ENCODE assay signal across 9 cellular contexts in the genomic region with DNA sequence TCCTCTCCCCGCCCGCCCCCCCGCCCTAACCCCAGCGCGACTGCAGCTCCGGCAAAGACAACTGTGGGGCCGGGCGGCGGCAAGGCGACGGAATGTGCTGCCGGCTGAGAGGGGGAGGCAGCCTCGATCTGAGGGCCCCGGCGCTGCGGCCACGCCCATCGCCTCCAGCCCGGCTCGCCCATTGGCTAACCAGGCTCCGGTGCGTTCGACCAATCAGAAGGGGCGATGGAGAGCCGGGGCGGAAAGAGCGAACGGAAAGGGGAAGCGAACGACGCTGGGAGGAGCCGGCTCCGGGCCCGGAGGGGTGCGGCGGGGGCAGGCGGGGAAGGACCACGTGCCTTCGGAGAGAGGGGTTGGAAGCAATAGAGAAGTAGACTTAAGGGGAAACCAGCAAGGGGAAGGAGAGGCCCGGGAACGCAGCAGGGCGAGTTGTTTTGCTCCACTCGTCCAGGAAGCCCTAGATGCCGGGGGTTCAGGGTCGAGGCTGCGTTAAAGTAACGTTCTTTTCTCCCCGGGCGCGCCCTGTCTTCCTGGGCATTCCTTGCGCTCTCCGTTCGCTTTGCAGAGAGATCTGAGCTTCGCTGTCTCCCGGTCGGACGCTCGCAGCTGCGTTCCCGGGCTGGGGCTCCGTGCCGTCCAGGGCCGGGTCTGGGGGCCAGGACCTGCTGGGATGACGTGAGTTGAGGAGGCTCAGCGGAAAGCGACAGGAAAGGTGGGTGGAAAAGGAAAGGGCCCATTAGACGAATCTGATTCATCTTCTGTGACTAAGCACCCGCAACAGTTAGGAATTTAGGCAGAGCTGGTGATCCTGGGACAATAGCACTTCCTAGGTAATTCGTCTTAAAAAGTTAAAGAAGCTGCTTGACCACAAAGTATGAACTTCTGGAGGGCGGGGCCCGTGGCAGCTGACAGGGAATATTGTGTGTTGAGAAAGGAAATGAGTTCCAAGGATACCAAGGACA. TPM values are rescaled to one million over a fixed set of nuclear protein-coding genes. Genes with fewer than 3 reads are reported as not detected.
DNase-seq lines count a peak whose midpoint lies in the region; ATAC-seq, FAIRE-seq and TF ChIP-seq lines count a peak whose summit lies in the region.
"Had no signal": no experiment of that assay in that cellular context is flagged by ENCODE, and none has a peak within 500 bp of the region (broad histone marks: within the 10 kb centered on the region; RNA-seq: fewer than 3 reads in every experiment).

A gene with protein sequence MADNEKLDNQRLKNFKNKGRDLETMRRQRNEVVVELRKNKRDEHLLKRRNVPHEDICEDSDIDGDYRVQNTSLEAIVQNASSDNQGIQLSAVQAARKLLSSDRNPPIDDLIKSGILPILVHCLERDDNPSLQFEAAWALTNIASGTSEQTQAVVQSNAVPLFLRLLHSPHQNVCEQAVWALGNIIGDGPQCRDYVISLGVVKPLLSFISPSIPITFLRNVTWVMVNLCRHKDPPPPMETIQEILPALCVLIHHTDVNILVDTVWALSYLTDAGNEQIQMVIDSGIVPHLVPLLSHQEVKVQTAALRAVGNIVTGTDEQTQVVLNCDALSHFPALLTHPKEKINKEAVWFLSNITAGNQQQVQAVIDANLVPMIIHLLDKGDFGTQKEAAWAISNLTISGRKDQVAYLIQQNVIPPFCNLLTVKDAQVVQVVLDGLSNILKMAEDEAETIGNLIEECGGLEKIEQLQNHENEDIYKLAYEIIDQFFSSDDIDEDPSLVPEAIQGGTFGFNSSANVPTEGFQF (minus strand): TSS at position 130 of the 962 bp plus-strand sequence. CDS start 289 bp downstream, outside the sequence.

- ATAC-seq in GM19043 (IDR thresholded peaks at IDR 0.05; ENCODE audit: low read depth, unreplicated experiment) (peak; percentile 90), HG03378 (IDR thresholded peaks at IDR 0.05; ENCODE audit: unreplicated experiment) (peak; percentile 87)

- peaks cover 8% of the 10 kb centered on the region for H4K20me1 ChIP-seq in keratinocyte (ENCODE audit: control insufficient read depth, extremely low read depth, insufficient read depth, low read length)

- H2AFZ ChIP-seq in keratinocyte (ENCODE audit: control insufficient read depth, low read length): peak within 1 kb of the TSS; percentile 81

- no peak for TF ChIP-seq CTCF in AG10803 (conservative IDR thresholded peaks at IDR 0.05; ENCODE audit: low read length)
- TF ChIP-seq CTCF in keratinocyte (optimal IDR thresholded peaks at IDR 0.05 in 1 of 3, IDR thresholded peaks at IDR 0.05 in 1 of 3, conservative IDR thresholded peaks at IDR 0.05 in 1 of 3; ENCODE audit: extremely low read depth in 1 of 3, insufficient read depth in 2 of 3, low read length in 3 of 3): no peak

- no peaks in the 10 kb centered on the region for H3K27me3 ChIP-seq in keratinocyte (ENCODE audit: control insufficient read depth, extremely low read depth, insufficient read depth, low read length)

- FAIRE-seq in keratinocyte (lab: Jason Lieb, UNC): peak; percentile 84
- FAIRE-seq: islet of Langerhans had no signal

- peak within 1 kb of the TSS; percentile 99 for H3K27ac ChIP-seq in keratinocyte (ENCODE audit: control insufficient read depth, insufficient read depth, low read length)

- H3K36me3 ChIP-seq in keratinocyte (ENCODE audit: control insufficient read depth in 2 of 2, extremely low read depth in 1 of 2, insufficient read depth in 2 of 2, low read length in 2 of 2): peaks cover 2 to 12% of the 10 kb centered on the region in 2 experiments

- H3K9me3 ChIP-seq in keratinocyte (ENCODE audit: control insufficient read depth, low read depth, low read length): no peaks in the 10 kb centered on the region

- H3K79me2 ChIP-seq in keratinocyte (ENCODE audit: control insufficient read depth, insufficient read depth, low read length): peaks cover 49% of the 10 kb centered on the region

- H3K4me1 ChIP-seq in keratinocyte (ENCODE audit: control insufficient read depth, extremely low read depth, insufficient read depth, low read length): peaks cover 27% of the 10 kb centered on the region

- peak within 1 kb of the TSS; percentile 98 for H3K4me2 ChIP-seq in keratinocyte (ENCODE audit: control insufficient read depth, extremely low read depth, insufficient read depth, low read depth, low read length)

- peak within 1 kb of the TSS; percentile 99 for H3K9ac ChIP-seq in keratinocyte (ENCODE audit: control insufficient read depth, extremely low read depth, insufficient read depth, low read length)

- no peaks in the 10 kb centered on the region for H3K9me1 ChIP-seq in keratinocyte (ENCODE audit: control insufficient read depth, extremely low read depth, insufficient read depth, low read length)

- H3K4me3 ChIP-seq in AG10803 (ENCODE audit: low read length) (peak within 1 kb of the TSS; percentile 77), keratinocyte (ENCODE audit: control insufficient read depth in 2 of 3, extremely low read depth in 1 of 3, insufficient read depth in 2 of 3, low read depth in 1 of 3, low read length in 3 of 3) (peak within 1 kb of the TSS; percentile 67 to 88 (median 85))

- dilution Hi-C loops in keratinocyte (cut with MboI; ENCODE audit: extremely low pct_ligation_motif_present, low sequenced_read_pairs): no loop called here

- peak; percentile 96 for DNase-seq in AG10803 (ENCODE audit: low read depth)
- peak; percentile 94 for DNase-seq in NCI-H460 (ENCODE audit: extremely low read depth, low read depth)
- peak; percentile 95 for DNase-seq in activated CD4-positive, CD25-positive, alpha-beta regulatory T cell treated with anti-CD3 and anti-CD28 coated beads, Interleukin-2, amount 50 U/mL, for 72 hours
- peak; percentile 63 to 78 for DNase-seq in cerebellar nuclear complex (lab: John Stamatoyannopoulos, UW)
- DNase-seq in keratinocyte (ENCODE audit: low read depth, low spot score): peak; percentile 80
- peak; percentile 94 for DNase-seq in stimulated activated CD4-positive, alpha-beta T cell treated with anti-CD3 and anti-CD28 coated beads, Interleukin-15, amount 100 ng/mL, for 1 hour (ENCODE audit: low read depth in 1 of 2, low spot score in 1 of 2)

RNA-seq across cellular contexts. Expression of the gene that starts here (rescaled TPM):
- total RNA-seq in NCI-H460 (2014; rRNA removed; shearing (Covaris generic)): 27.0 and 31.7 TPM in 2 replicates
- polyA plus RNA-seq in NCI-H460 (2014; cell fraction: nucleus; rRNA removed): 8.0 and 9.6 TPM in 2 replicates
- polyA plus RNA-seq in keratinocyte: 25.4 to 42.0 TPM (median 34.2 TPM) in 3 replicates
- 256 TPM for polyA plus RNA-seq in keratinocyte (2011; ENCODE audit: low read depth)
- 24.6 and 47.8 TPM in 2 replicates for polyA plus RNA-seq in keratinocyte (2011; cell fraction: cytosol; rRNA removed)
- polyA plus RNA-seq in keratinocyte (2011; cell fraction: nucleus; rRNA removed): 25.7 and 29.1 TPM in 2 replicates
- polyA plus RNA-seq in keratinocyte (2012; ENCODE audit: low replicate concordance): 23.7 and 33.8 TPM in 2 replicates
- polyA minus RNA-seq in keratinocyte: 21.3 to 60.1 TPM (median 38.8 TPM) in 3 replicates
- 77.9 TPM for polyA minus RNA-seq in keratinocyte (2011; cell fraction: cytosol; rRNA and poly(A)+ RNA removed)
- 32.5 and 66.9 TPM in 2 replicates for polyA minus RNA-seq in keratinocyte (2011; cell fraction: nucleus; rRNA and poly(A)+ RNA removed)

Comparison
In these comparisons a context has a peak if more than half of its experiments do, and no peak if none do; other contexts are left out.
1. Peak in every context shown above with its lines: DNase-seq, ATAC-seq, H3K4me3 ChIP-seq and H3K27ac ChIP-seq.